ENCODE assay signal across 2 cellular contexts in the genomic region with DNA sequence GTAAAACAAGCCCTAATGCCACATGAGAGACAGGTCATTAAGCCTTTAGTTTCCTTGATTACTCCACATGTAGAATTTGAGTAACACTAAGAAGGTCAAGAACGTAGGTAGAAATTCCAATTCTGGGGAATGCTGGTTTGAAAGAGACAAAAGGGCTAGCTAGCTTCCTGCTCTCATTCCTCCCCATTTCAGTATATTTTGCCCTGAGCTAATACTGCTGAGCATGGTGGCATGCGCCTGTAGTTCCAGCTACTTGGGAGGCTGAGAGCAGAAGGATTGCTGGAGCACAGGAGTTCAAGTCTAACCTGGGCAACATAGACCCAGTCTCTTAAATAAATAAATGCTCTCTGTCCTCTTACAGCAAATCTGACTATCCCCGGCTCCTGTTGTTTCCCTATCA.
A peak's percentile ranks its signal among the peaks of the same experiment; 100 is the strongest.
TF ChIP-seq lines count a peak whose summit lies in the region.

No MANE protein-coding gene starts in this region.

TF ChIP-seq in WTC11, 78 proteins besides CTCF, POLR2A, EP300 and RAD21 (continued from another document):
- TF ChIP-seq, protein P1, sequence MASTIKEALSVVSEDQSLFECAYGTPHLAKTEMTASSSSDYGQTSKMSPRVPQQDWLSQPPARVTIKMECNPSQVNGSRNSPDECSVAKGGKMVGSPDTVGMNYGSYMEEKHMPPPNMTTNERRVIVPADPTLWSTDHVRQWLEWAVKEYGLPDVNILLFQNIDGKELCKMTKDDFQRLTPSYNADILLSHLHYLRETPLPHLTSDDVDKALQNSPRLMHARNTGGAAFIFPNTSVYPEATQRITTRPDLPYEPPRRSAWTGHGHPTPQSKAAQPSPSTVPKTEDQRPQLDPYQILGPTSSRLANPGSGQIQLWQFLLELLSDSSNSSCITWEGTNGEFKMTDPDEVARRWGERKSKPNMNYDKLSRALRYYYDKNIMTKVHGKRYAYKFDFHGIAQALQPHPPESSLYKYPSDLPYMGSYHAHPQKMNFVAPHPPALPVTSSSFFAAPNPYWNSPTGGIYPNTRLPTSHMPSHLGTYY (CRISPR knock-in tag; IDR thresholded peaks at IDR 0.05) = peak; percentile 23; the same call in 1 of the 2 replicates
TF ChIP-seq in WTC11: peak in this region for 1.

TF ChIP-seq in HepG2, 621 proteins besides CTCF, POLR2A, EP300 and RAD21 (continued from another document):
- TF ChIP-seq GPN1 (CRISPR knock-in tag; IDR thresholded peaks at IDR 0.05; ENCODE audit: borderline replicate concordance) (no peak), ZNF136 (CRISPR knock-in tag; IDR thresholded peaks at IDR 0.05; ENCODE audit: low read depth) (no peak), MIXL1 (CRISPR knock-in tag; IDR thresholded peaks at IDR 0.05) (no peak), ATF7 (IDR thresholded peaks at IDR 0.05) (no peak), ATF7 (CRISPR knock-in tag; IDR thresholded peaks at IDR 0.05) (no peak), PHF5A (CRISPR knock-in tag; IDR thresholded peaks at IDR 0.05; ENCODE audit: low read depth, unreplicated experiment) (no peak), MATR3 (CRISPR knock-in tag; IDR thresholded peaks at IDR 0.05) (no peak), ZNF567 (CRISPR knock-in tag; IDR thresholded peaks at IDR 0.05; ENCODE audit: borderline replicate concordance) (no peak), ZNF652 (CRISPR knock-in tag; IDR thresholded peaks at IDR 0.05; ENCODE audit: borderline replicate concordance, low read depth) (no peak)
- TF ChIP-seq, protein P2, sequence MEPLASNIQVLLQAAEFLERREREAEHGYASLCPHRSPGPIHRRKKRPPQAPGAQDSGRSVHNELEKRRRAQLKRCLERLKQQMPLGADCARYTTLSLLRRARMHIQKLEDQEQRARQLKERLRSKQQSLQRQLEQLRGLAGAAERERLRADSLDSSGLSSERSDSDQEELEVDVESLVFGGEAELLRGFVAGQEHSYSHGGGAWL (CRISPR knock-in tag; IDR thresholded peaks at IDR 0.05) = no peak
- TF ChIP-seq, protein P3, sequence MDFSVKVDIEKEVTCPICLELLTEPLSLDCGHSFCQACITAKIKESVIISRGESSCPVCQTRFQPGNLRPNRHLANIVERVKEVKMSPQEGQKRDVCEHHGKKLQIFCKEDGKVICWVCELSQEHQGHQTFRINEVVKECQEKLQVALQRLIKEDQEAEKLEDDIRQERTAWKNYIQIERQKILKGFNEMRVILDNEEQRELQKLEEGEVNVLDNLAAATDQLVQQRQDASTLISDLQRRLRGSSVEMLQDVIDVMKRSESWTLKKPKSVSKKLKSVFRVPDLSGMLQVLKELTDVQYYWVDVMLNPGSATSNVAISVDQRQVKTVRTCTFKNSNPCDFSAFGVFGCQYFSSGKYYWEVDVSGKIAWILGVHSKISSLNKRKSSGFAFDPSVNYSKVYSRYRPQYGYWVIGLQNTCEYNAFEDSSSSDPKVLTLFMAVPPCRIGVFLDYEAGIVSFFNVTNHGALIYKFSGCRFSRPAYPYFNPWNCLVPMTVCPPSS (IDR thresholded peaks at IDR 0.05) = no peak
- TF ChIP-seq, protein P4, sequence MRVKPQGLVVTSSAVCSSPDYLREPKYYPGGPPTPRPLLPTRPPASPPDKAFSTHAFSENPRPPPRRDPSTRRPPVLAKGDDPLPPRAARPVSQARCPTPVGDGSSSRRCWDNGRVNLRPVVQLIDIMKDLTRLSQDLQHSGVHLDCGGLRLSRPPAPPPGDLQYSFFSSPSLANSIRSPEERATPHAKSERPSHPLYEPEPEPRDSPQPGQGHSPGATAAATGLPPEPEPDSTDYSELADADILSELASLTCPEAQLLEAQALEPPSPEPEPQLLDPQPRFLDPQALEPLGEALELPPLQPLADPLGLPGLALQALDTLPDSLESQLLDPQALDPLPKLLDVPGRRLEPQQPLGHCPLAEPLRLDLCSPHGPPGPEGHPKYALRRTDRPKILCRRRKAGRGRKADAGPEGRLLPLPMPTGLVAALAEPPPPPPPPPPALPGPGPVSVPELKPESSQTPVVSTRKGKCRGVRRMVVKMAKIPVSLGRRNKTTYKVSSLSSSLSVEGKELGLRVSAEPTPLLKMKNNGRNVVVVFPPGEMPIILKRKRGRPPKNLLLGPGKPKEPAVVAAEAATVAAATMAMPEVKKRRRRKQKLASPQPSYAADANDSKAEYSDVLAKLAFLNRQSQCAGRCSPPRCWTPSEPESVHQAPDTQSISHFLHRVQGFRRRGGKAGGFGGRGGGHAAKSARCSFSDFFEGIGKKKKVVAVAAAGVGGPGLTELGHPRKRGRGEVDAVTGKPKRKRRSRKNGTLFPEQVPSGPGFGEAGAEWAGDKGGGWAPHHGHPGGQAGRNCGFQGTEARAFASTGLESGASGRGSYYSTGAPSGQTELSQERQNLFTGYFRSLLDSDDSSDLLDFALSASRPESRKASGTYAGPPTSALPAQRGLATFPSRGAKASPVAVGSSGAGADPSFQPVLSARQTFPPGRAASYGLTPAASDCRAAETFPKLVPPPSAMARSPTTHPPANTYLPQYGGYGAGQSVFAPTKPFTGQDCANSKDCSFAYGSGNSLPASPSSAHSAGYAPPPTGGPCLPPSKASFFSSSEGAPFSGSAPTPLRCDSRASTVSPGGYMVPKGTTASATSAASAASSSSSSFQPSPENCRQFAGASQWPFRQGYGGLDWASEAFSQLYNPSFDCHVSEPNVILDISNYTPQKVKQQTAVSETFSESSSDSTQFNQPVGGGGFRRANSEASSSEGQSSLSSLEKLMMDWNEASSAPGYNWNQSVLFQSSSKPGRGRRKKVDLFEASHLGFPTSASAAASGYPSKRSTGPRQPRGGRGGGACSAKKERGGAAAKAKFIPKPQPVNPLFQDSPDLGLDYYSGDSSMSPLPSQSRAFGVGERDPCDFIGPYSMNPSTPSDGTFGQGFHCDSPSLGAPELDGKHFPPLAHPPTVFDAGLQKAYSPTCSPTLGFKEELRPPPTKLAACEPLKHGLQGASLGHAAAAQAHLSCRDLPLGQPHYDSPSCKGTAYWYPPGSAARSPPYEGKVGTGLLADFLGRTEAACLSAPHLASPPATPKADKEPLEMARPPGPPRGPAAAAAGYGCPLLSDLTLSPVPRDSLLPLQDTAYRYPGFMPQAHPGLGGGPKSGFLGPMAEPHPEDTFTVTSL (CRISPR knock-in tag; IDR thresholded peaks at IDR 0.05; ENCODE audit: borderline replicate concordance) = no peak
